ENCODE assay signal across 28 cellular contexts in the genomic region with DNA sequence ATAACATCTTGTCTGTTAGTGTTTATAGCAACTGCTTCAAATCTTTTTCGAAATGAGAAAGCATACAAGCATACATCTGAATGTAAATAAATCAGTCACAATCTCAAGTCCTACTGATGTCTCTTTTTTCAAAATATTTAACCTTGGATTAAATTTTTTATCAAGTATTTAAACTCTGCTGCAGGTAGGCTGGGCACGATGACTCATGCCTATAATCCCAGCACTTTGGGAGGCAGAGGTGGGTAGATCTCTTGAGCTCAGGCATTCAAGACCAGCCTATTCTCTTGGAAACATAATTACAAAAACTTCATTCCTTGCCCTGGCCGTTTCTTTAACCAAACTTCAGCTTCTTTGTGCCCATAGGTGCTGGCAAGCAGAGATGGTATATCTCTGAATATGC.
"Had no signal": no experiment of that assay in that cellular context is flagged by ENCODE, and none has a peak within 500 bp of the region (broad histone marks: within the 10 kb centered on the region; RNA-seq: fewer than 3 reads in every experiment).

No MANE protein-coding gene starts in this region.

- ATAC-seq: activated CD8-positive, alpha-beta memory T cell treated with anti-CD3 and anti-CD28 coated beads, Interleukin-2, amount 10 ng/mL, durations not matched to agents 7 days and 5 days; activated naive CD8-positive, alpha-beta T cell treated with anti-CD3 and anti-CD28 coated beads, Interleukin-2, amount 50 U/mL, for 24 hours had no signal

- DNase-seq: activated B cell treated with CpG ODN at 0.5 μM for 24 hours; activated CD4-positive, alpha-beta memory T cell treated with anti-CD3 and anti-CD28 coated beads, Interleukin-2, amount 10 ng/mL, durations not matched to agents 7 days and 5 days; activated CD4-positive, alpha-beta T cell treated with anti-CD3 and anti-CD28 coated beads for 1 hour; activated CD4-positive, alpha-beta T cell treated with anti-CD3 and anti-CD28 coated beads for 48 hours; activated CD8-positive, alpha-beta memory T cell treated with anti-CD3 and anti-CD28 coated beads for 24 hours; activated CD8-positive, alpha-beta memory T cell treated with anti-CD3 and anti-CD28 coated beads, Interleukin-2, amount 10 ng/mL, durations not matched to agents 7 days and 5 days; activated CD8-positive, alpha-beta memory T cell treated with anti-CD3 and anti-CD28 coated beads, Interleukin-2, amount 50 U/mL, for 48 hours; activated effector memory CD4-positive, alpha-beta T cell treated with Interleukin-2 at 50 U/mL for 16 hours; activated naive CD4-positive, alpha-beta T cell treated with anti-CD3 and anti-CD28 coated beads, Interleukin-2, amount 10 ng/mL, durations not matched to agents 7 days and 5 days; activated naive CD8-positive, alpha-beta T cell treated with anti-CD3 and anti-CD28 coated beads, Interleukin-2, amount 50 U/mL, for 24 hours; activated T-cell treated with anti-CD3 and anti-CD28 coated beads, Interleukin-2, amount 50 U/mL, for 48 hours; NCI-H1092; NCI-H146; NCI-H187; NCI-H2029 treated with DMSO at 0.1 percent for 48 hours; NCI-H2107; NCI-H2171; NCI-H510A; NCI-H526; NCI-H748 treated with DMSO at 0.1 percent for 48 hours; NK-92 treated with Interleukin-12 subunit alpha and Interleukin-12 subunit beta, amount 100 ng/mL, for 24 hours; Right ventricle myocardium superior; SW 1271; T-helper 1 cell; T-helper 2 cell; T-helper 9 cell had no signal

- H3K27ac ChIP-seq: VCaP had no signal

- FAIRE-seq: bronchial epithelial cell had no signal
